Comparison of ENCODE assay signal across 35 cellular contexts in genomic region chr10:81959016-81959415, GRCh38.
"Had no signal": no experiment of that assay in that cellular context is flagged by ENCODE, and none has a peak within 500 bp of the region (broad histone marks: within the 10 kb centered on the region; RNA-seq: fewer than 3 reads in every experiment).

No MANE protein-coding gene starts in this region.

- H3K9me3 ChIP-seq: MG63 had no signal

- DNase-seq: Karpas-422, Kasumi-1, MG63, MM.1S, MV-4-11, NCI-H1048, NCI-H1092, NCI-H1092 treated with DMSO at 0.1 percent for 48 hours, NCI-H1105 treated with DMSO at 0.1 percent for 48 hours, NCI-H1417, NCI-H1417 treated with DMSO at 0.1 percent for 48 hours, NCI-H1436, NCI-H1436 treated with DMSO at 0.1 percent for 48 hours, NCI-H146, NCI-H1694, NCI-H1694 treated with DMSO at 0.1 percent for 48 hours, NCI-H187, NCI-H187 treated with DMSO at 0.1 percent for 48 hours, NCI-H1930, NCI-H2029, NCI-H2029 treated with DMSO at 0.1 percent for 48 hours, NCI-H2081, NCI-H2081 treated with DMSO at 0.1 percent for 48 hours, NCI-H2107, NCI-H2171, NCI-H2171 treated with DMSO at 0.1 percent for 48 hours, NCI-H2227 treated with DMSO at 0.1 percent for 48 hours, NCI-H226, NCI-H345, NCI-H446, NCI-H446 treated with DMSO at 0.1 percent for 48 hours, NCI-H510A, NCI-H510A treated with DMSO at 0.1 percent for 48 hours, NCI-H524, NCI-H524 treated with DMSO at 0.1 percent for 48 hours had no signal

- H3K36me3 ChIP-seq: MG63 had no signal

- H3K27me3 ChIP-seq: MG63 had no signal

- H3K4me3 ChIP-seq: MG63 had no signal
